Comparison of ENCODE assay signal across 19 cellular contexts in genomic region chr7:39338716-39339115, GRCh38.
DNase-seq lines count a peak whose midpoint lies in the region; ATAC-seq and TF ChIP-seq lines count a peak whose summit lies in the region.
"Had no signal": no experiment of that assay in that cellular context is flagged by ENCODE, and none has a peak within 500 bp of the region (broad histone marks: within the 10 kb centered on the region; RNA-seq: fewer than 3 reads in every experiment).

No MANE protein-coding gene starts in this region.

- DNase-seq in right lobe of liver (no peak), HCT116 (ENCODE audit: low read depth, low spot score) (no peak), pons (ENCODE audit: low spot score) (no peak)
- DNase-seq: ACHN; BE2C; C1 segment of cervical spinal cord; CD4-positive, CD25-positive, alpha-beta regulatory T cell; CD8-positive, alpha-beta memory T cell; COR-L47; DMS 273 treated with DMSO at 0.1 percent for 48 hours; DMS53; DND-41; EL; HFFc6 had no signal

- H3K79me2 ChIP-seq in HCT116 (ENCODE audit: insufficient read depth, low read length) = no peaks in the 10 kb centered on the region

- H2AFZ ChIP-seq in HCT116 (ENCODE audit: low read depth, low read length, poor library complexity, severe bottlenecking) = no peak overlapping the region

- no peaks in the 10 kb centered on the region for H3K27me3 ChIP-seq in liver (ENCODE audit: control insufficient read depth in 4 of 4, insufficient read depth in 4 of 4, low read length in 3 of 4)
- no peaks in the 10 kb centered on the region for H3K27me3 ChIP-seq in right lobe of liver
- peaks cover 70% of the 10 kb centered on the region for H3K27me3 ChIP-seq in HCT116 (ENCODE audit: insufficient read depth, low read length)

- TF ChIP-seq POLR2A in right lobe of liver (IDR thresholded peaks at IDR 0.05) (no peak), HCT116 (IDR thresholded peaks at IDR 0.05; ENCODE audit: borderline replicate concordance, extremely low read depth, insufficient read depth, insufficient read length) (no peak)

- H3K36me3 ChIP-seq in liver (ENCODE audit: control insufficient read depth in 4 of 4, insufficient read depth in 3 of 4, low read depth in 1 of 4, low read length in 3 of 4) (no peaks in the 10 kb centered on the region), right lobe of liver (no peaks in the 10 kb centered on the region), HCT116 (ENCODE audit: control insufficient read depth in 1 of 2, insufficient read depth in 2 of 2, low read length in 2 of 2) (no peaks in the 10 kb centered on the region)
- H3K36me3 ChIP-seq: BE2C, HAP-1 had no signal

- no peak overlapping the region for H3K4me3 ChIP-seq in liver (ENCODE audit: low read depth in 1 of 3, low read length in 3 of 3)
- H3K4me3 ChIP-seq in right lobe of liver = no peak overlapping the region
- no peak overlapping the region for H3K4me3 ChIP-seq in HCT116 (replicated peaks in 1 of 2; ENCODE audit: low read depth in 1 of 2, low read length in 2 of 2)
- H3K4me3 ChIP-seq: HAP-1 had no signal

- POLR2A ChIA-PET in HCT116 (lab: Charles Lee) = no interaction called here

- intact Hi-C loops in right lobe of liver (cut with DNase I) (no loop called here), HCT116 (cut with micrococcal nuclease) (no loop called here)

- ATAC-seq in right lobe of liver (no peak), HCT116 (no peak), HG02798 (IDR thresholded peaks at IDR 0.05; ENCODE audit: poor library complexity, unreplicated experiment) (no peak)

- no peak overlapping the region for H3K27ac ChIP-seq in liver (ENCODE audit: low read depth in 1 of 2, low read length in 2 of 2)
- no peak overlapping the region for H3K27ac ChIP-seq in right lobe of liver
- no peak overlapping the region for H3K27ac ChIP-seq in HCT116 (ENCODE audit: low read depth, low read length)
- H3K27ac ChIP-seq: KMS-11 had no signal

- 93% methylated on average over 2 of the region's 2 CpGs for WGBS in liver
- 86% methylated on average over 2 of the region's 2 CpGs for WGBS in right lobe of liver (ENCODE audit: insufficient coverage, low coverage, low lambda C conversion rate, missing lambda C conversion rate)

- no peak overlapping the region for H3K4me2 ChIP-seq in HCT116 (ENCODE audit: low read length)
- H3K4me2 ChIP-seq: KMS-11 had no signal

- no TSS peak for BruUV-seq in HCT116 (replicated peaks; lab: Mats Ljungman, UMichigan)

- TF ChIP-seq CTCF in liver (IDR thresholded peaks at IDR 0.05; ENCODE audit: low read depth, low read length, missing input control) = no peak
- TF ChIP-seq CTCF in right lobe of liver (IDR thresholded peaks at IDR 0.05) = no peak
- no peak for TF ChIP-seq CTCF in HCT116 (IDR thresholded peaks at IDR 0.05 in 2 of 3, conservative IDR thresholded peaks at IDR 0.05 in 1 of 3; ENCODE audit: borderline replicate concordance in 1 of 3, insufficient read depth in 1 of 3, low read depth in 2 of 3, low read length in 2 of 3)

- RAD21 ChIA-PET in HCT116 (lab: Charles Lee; ENCODE audit: low non-redundant PET in 1 of 2, low total read pairs in 2 of 2, uncharacterized antibody in 2 of 2, unreplicated experiment in 2 of 2) = no interaction called here

- H3K9me2 ChIP-seq in HCT116 (ENCODE audit: insufficient read depth) = no peaks in the 10 kb centered on the region

- H3K9ac ChIP-seq in liver (ENCODE audit: low read depth in 1 of 2, low read length in 2 of 2) (no peak overlapping the region), HCT116 (ENCODE audit: low read length) (no peak overlapping the region)
- H3K9ac ChIP-seq: KMS-11 had no signal

- H3K4me1 ChIP-seq in liver (ENCODE audit: control insufficient read depth in 4 of 4, insufficient read depth in 4 of 4, low read length in 3 of 4) (no peaks in the 10 kb centered on the region), right lobe of liver (no peaks in the 10 kb centered on the region), HCT116 (ENCODE audit: control insufficient read depth in 1 of 2, insufficient read depth in 2 of 2, low read length in 2 of 2) (no peaks in the 10 kb centered on the region)
- H3K4me1 ChIP-seq: BE2C had no signal

- no peaks in the 10 kb centered on the region for H4K20me1 ChIP-seq in HCT116 (ENCODE audit: insufficient read depth)

- CTCF ChIA-PET in HCT116 (lab: Charles Lee) = no interaction called here

- H3K9me3 ChIP-seq in liver (ENCODE audit: control insufficient read depth in 4 of 4, low read length in 3 of 4) (no peaks in the 10 kb centered on the region), right lobe of liver (no peaks in the 10 kb centered on the region), HCT116 (ENCODE audit: control insufficient read depth in 1 of 2, insufficient read depth in 1 of 2, low read depth in 1 of 2, low read length in 2 of 2) (no peaks in the 10 kb centered on the region)
- H3K9me3 ChIP-seq: BE2C, HAP-1 had no signal

- TF ChIP-seq RAD21 in liver (IDR thresholded peaks at IDR 0.05) (no peak), HCT116 (IDR thresholded peaks at IDR 0.05; ENCODE audit: low read depth) (no peak)

TF ChIP-seq in liver, 16 proteins besides CTCF, POLR2A, EP300 and RAD21 (continues in another document):
- peak; percentile 48 for TF ChIP-seq REST (IDR thresholded peaks at IDR 0.05)

TF ChIP-seq in HCT116, 20 proteins besides CTCF, POLR2A, EP300 and RAD21:
- TF ChIP-seq SRF (IDR thresholded peaks at IDR 0.05; ENCODE audit: low read depth) (no peak), REST (IDR thresholded peaks at IDR 0.05; ENCODE audit: low read depth) (peak; percentile 20), POLR2AphosphoS5 (IDR thresholded peaks at IDR 0.05; ENCODE audit: low read depth, low read length) (no peak)

TF ChIP-seq in PFSK-1, 5 proteins besides CTCF, POLR2A, EP300 and RAD21:
- TF ChIP-seq POLR2AphosphoS5 (IDR thresholded peaks at IDR 0.05; ENCODE audit: low read depth, low read length) (no peak), REST (IDR thresholded peaks at IDR 0.05; ENCODE audit: insufficient read depth in 1 of 2, low read depth in 2 of 2, low read length in 2 of 2) (peak; percentile 67 to 86), SIN3A (IDR thresholded peaks at IDR 0.05; ENCODE audit: borderline replicate concordance, insufficient read depth, low read length) (no peak), TAF1 (IDR thresholded peaks at IDR 0.05; ENCODE audit: borderline replicate concordance, insufficient read depth, low read length) (no peak)
